23 cellular contexts compared by ENCODE assay signal in the genomic region with DNA sequence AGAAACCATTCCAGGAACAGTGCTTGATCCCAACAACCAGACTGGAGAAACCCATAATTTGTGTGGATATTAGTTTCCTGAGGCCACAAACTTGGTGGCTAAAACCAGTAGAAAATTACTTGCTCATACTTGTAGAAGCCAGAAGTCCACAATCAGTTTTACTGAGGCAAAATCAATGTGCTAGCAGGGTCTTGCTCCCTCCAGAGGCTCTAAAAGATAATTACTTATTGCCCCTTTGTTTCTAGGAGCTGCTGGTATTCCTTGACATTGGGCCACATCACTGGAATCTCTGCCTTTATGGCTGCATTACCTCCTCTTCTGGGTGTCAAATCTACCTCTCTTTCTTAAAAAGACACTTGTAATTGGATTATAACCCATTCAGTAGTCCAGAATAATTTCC.
"Had no signal": no experiment of that assay in that cellular context is flagged by ENCODE, and none has a peak within 500 bp of the region (broad histone marks: within the 10 kb centered on the region; RNA-seq: fewer than 3 reads in every experiment).

No MANE protein-coding gene starts in this region.

- H3K36me3 ChIP-seq: ovary, prostate gland had no signal

- H3K9me3 ChIP-seq: neutrophil, ovary, prostate gland, spleen, thoracic aorta, upper lobe of left lung had no signal

- ATAC-seq: activated T-cell treated with anti-CD3 and anti-CD28 coated beads, Interleukin-2, amount 50 U/mL, for 4 hours; left ventricle myocardium superior; natural killer cell treated with Interleukin-12 subunit alpha and Interleukin-12 subunit beta and Interleukin-15 and Interleukin-18, amount 100 ng/mL, for 72 hours had no signal

- H3K27ac ChIP-seq: neutrophil, ovary, prostate gland, spleen, thoracic aorta, upper lobe of left lung had no signal

- H3K27me3 ChIP-seq: neutrophil, ovary, spleen, upper lobe of left lung had no signal

- H3K4me3 ChIP-seq: ovary, prostate gland, spleen, thoracic aorta, upper lobe of left lung had no signal

- DNase-seq: activated CD4-positive, alpha-beta T cell treated with anti-CD3 and anti-CD28 coated beads, Interleukin-2, amount 50 U/mL, for 4 hours; activated CD8-positive, alpha-beta memory T cell treated with anti-CD3 and anti-CD28 coated beads for 24 hours; activated CD8-positive, alpha-beta memory T cell treated with anti-CD3 and anti-CD28 coated beads, Interleukin-2, amount 50 U/mL, for 4 hours; activated naive CD4-positive, alpha-beta T cell treated with Interleukin-2 at 50 U/mL for 16 hours; activated naive CD8-positive, alpha-beta T cell treated with anti-CD3 and anti-CD28 coated beads, Interleukin-2, amount 10 ng/mL, durations not matched to agents 7 days and 5 days; activated T-cell treated with anti-CD3 and anti-CD28 coated beads, Interleukin-2, amount 50 U/mL, for 4 hours; amniotic stem cell; cerebellar nuclear complex; foreskin fibroblast; left ventricle myocardium superior; mammary epithelial cell; ovary; spleen; stimulated activated CD4-positive, alpha-beta T cell treated with anti-CD3 and anti-CD28 coated beads, Interleukin-4, amount 100 ng/mL, for 1 hour; stimulated activated naive CD4-positive, alpha-beta T cell treated with Interleukin-2 at 50 U/mL for 16 hours; T-helper 9 cell; upper lobe of left lung had no signal

- FAIRE-seq: bronchial epithelial cell, endometrium had no signal

- H3K4me1 ChIP-seq: prostate gland, spleen, upper lobe of left lung had no signal
